ENCODE assay signal across 9 cellular contexts in the genomic region with DNA sequence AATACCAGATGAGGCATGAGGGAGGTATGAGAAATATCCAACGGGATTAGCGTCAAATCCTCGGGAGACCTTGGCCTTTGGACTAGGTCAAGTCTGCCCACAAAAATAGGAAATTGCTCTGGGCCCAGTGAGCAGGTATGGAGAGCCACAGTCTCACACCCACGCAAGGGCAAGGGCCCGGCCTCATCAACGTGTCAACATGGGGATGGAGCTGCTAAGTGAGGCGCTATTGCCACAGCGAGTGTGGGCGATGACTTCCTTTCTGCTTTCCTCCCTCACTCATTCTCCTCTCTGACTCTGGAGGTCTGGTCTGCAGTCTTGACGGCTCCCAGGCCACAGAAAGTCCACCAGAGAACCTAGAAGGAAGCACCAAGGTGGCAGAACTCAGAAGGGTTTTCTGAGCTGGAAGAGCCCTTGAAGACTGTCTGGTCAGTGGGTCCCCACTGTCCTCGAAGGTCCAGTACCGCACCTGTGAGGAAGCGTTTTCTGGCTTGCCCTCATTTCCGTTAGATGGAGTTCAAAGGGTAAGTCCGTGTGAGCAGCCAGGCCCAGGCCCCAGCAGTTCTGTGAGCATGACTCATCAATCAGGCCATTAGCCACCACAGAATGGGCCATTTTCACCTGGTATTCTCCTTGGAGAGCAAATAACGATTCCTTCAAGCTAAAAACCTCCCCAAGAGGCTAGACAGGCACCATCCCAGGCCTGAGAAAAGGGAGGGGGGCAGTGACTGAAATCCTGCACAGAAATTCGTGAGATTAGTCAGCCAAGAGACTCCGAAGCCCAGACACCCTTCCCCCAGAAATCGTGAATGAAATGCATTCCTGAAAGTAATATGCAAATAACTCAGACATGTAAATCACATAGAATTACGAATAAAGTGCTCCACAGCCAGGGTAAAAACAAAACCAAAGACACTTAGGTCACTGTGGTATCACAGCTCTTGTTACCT.
DNase-seq lines count a peak whose midpoint lies in the region; ATAC-seq and TF ChIP-seq lines count a peak whose summit lies in the region.
"Had no signal": no experiment of that assay in that cellular context is flagged by ENCODE, and none has a peak within 500 bp of the region (broad histone marks: within the 10 kb centered on the region; RNA-seq: fewer than 3 reads in every experiment).

No MANE protein-coding gene starts in this region.

- H3K36me3 ChIP-seq in Caco-2 (ENCODE audit: control insufficient read depth, insufficient read depth, low read length) (no peaks in the 10 kb centered on the region), body of pancreas (replicated peaks in 1 of 2; ENCODE audit: insufficient read depth in 1 of 2, low read depth in 2 of 2) (no peaks in the 10 kb centered on the region)
- H3K36me3 ChIP-seq: neutrophil had no signal

- peaks cover 4% of the 10 kb centered on the region for H3K36me3 Mint-ChIP-seq in Caco-2 (ENCODE audit: insufficient read depth, unreplicated experiment)

- no peaks in the 10 kb centered on the region for H3K9me3 ChIP-seq in Caco-2
- H3K9me3 ChIP-seq in body of pancreas = no peaks in the 10 kb centered on the region
- H3K9me3 ChIP-seq: neutrophil had no signal

- DNase-seq in Caco-2 = no peak
- peak; percentile 70 to 79 for DNase-seq in activated CD4-positive, alpha-beta T cell treated with anti-CD3 and anti-CD28 coated beads, Interleukin-2, amount 50 U/mL, for 48 hours
- peak; percentile 33 for DNase-seq in germinal center (ENCODE audit: low spot score)
- peak; percentile 11 for DNase-seq in stimulated activated CD8-positive, alpha-beta memory T cell treated with anti-CD3 and anti-CD28 coated beads, Interleukin-12 subunit alpha, Interleukin-12 subunit beta, amount 100 ng/mL, for 4 hours (ENCODE audit: low read depth)
- DNase-seq in body of pancreas = no peak
- DNase-seq in NCI-H187 treated with DMSO at 0.1 percent for 48 hours (lab: John Stamatoyannopoulos, UW) = no peak

- H3K27me3 ChIP-seq in Caco-2 (replicated peaks; ENCODE audit: control insufficient read depth, insufficient read depth, low read length) = no peaks in the 10 kb centered on the region
- no peaks in the 10 kb centered on the region for H3K27me3 ChIP-seq in body of pancreas
- H3K27me3 ChIP-seq: neutrophil had no signal

- TF ChIP-seq CTCF in Caco-2 (IDR thresholded peaks at IDR 0.05; ENCODE audit: insufficient read depth in 1 of 2, low read depth in 1 of 2, low read length in 1 of 2, severe bottlenecking in 1 of 2, unreplicated experiment in 1 of 2) = no peak
- TF ChIP-seq CTCF in body of pancreas (IDR thresholded peaks at IDR 0.05) = no peak

- no peaks in the 10 kb centered on the region for H3K27me3 Mint-ChIP-seq in Caco-2 (ENCODE audit: insufficient read depth, unreplicated experiment)

- intact Hi-C loops in Caco-2 (cut with micrococcal nuclease; ENCODE audit: unreplicated experiment) (no loop called here), body of pancreas (cut with DNase I) (no loop called here)

- H3K4me1 ChIP-seq in Caco-2 (peaks cover 42% of the 10 kb centered on the region), body of pancreas (peaks cover 38% of the 10 kb centered on the region)

- WGBS in body of pancreas, 2 donors = 83 to 90% methylated on average over 20 of the region's 20 CpGs

- no TSS peak for BruUV-seq in Caco-2 (replicated peaks; lab: Mats Ljungman, UMichigan)

- no peak overlapping the region for H3K4me3 Mint-ChIP-seq in Caco-2 (ENCODE audit: unreplicated experiment)

- POLR2A ChIA-PET in Caco-2 (lab: Charles Lee) = no interaction called here

- ATAC-seq in GM19455 (IDR thresholded peaks at IDR 0.05; ENCODE audit: unreplicated experiment) (peak; percentile 78), HG03439 (IDR thresholded peaks at IDR 0.05; ENCODE audit: unreplicated experiment) (peak; percentile 85), body of pancreas (no peak)

- H3K4me3 ChIP-seq in Caco-2 (ENCODE audit: low read depth, low read length) (no peak overlapping the region), body of pancreas (no peak overlapping the region)

- no peaks in the 10 kb centered on the region for H3K9me3 Mint-ChIP-seq in Caco-2 (ENCODE audit: unreplicated experiment)

- peak overlapping the region; percentile 8 for H3K27ac Mint-ChIP-seq in Caco-2 (ENCODE audit: unreplicated experiment)

- peak overlapping the region in 2 of 4 donors; percentile 48 to 75 for H3K27ac ChIP-seq in body of pancreas
- H3K27ac ChIP-seq: neutrophil had no signal

- no peak for TF ChIP-seq POLR2A in body of pancreas (IDR thresholded peaks at IDR 0.05)

- H3K4me1 Mint-ChIP-seq in Caco-2 (ENCODE audit: low read depth, unreplicated experiment) = peaks cover 37% of the 10 kb centered on the region

- CTCF ChIA-PET in Caco-2 (lab: Charles Lee) = no interaction called here

Comparison
In these comparisons a context has a peak if more than half of its experiments do, and no peak if none do; other contexts are left out.
1. DNase-seq: peak in activated CD4-positive, alpha-beta T cell treated with anti-CD3 and anti-CD28 coated beads, Interleukin-2, amount 50 U/mL, for 48 hours (2 of 2), germinal center (single experiment) and stimulated activated CD8-positive, alpha-beta memory T cell treated with anti-CD3 and anti-CD28 coated beads, Interleukin-12 subunit alpha, Interleukin-12 subunit beta, amount 100 ng/mL, for 4 hours (single experiment); none in Caco-2 (0 of 2), body of pancreas (0 of 4) and NCI-H187 treated with DMSO at 0.1 percent for 48 hours (single experiment).